Comparison of ENCODE assay signal across 8 cellular contexts in genomic region chr1:224783006-224783651, GRCh38.
DNase-seq lines count a peak whose midpoint lies in the region; ATAC-seq and TF ChIP-seq lines count a peak whose summit lies in the region.
"Had no signal": no experiment of that assay in that cellular context is flagged by ENCODE, and none has a peak within 500 bp of the region (broad histone marks: within the 10 kb centered on the region; RNA-seq: fewer than 3 reads in every experiment).

No MANE protein-coding gene starts in this region.

- H3K4me1 ChIP-seq in Loucy (ENCODE audit: insufficient read depth, low read length, poor library complexity, severe bottlenecking) (peaks cover 27% of the 10 kb centered on the region), left lung (no peaks in the 10 kb centered on the region), hepatocyte (ENCODE audit: insufficient read depth) (peaks cover 7% of the 10 kb centered on the region)

- H3K27me3 ChIP-seq in Loucy (ENCODE audit: insufficient read depth, low read length, poor library complexity, severe bottlenecking): no peaks in the 10 kb centered on the region
- no peaks in the 10 kb centered on the region for H3K27me3 ChIP-seq in left lung
- H3K27me3 ChIP-seq in hepatocyte: no peaks in the 10 kb centered on the region

- no peaks in the 10 kb centered on the region for H3F3A ChIP-seq in Loucy (ENCODE audit: low read depth)

- H2AFZ ChIP-seq in Loucy (ENCODE audit: low read length): no peak overlapping the region
- no peak overlapping the region for H2AFZ ChIP-seq in hepatocyte

- H4K20me1 ChIP-seq in Loucy (ENCODE audit: insufficient read depth, low read length, poor library complexity, severe bottlenecking) (no peaks in the 10 kb centered on the region), hepatocyte (ENCODE audit: insufficient read depth, poor library complexity, severe bottlenecking) (no peaks in the 10 kb centered on the region)

- no peaks in the 10 kb centered on the region for H3K27me3 Mint-ChIP-seq in activated naive CD4-positive, alpha-beta T cell treated with anti-CD3 and anti-CD28 coated beads, Interleukin-2, amount 10 ng/mL, durations not matched to agents 7 days and 5 days

- TF ChIP-seq CTCF in Loucy (conservative IDR thresholded peaks at IDR 0.05; ENCODE audit: low read length): no peak
- TF ChIP-seq CTCF in left lung (IDR thresholded peaks at IDR 0.05): no peak
- TF ChIP-seq CTCF in hepatocyte (IDR thresholded peaks at IDR 0.05; ENCODE audit: poor library complexity): no peak

- H3K4me1 Mint-ChIP-seq in activated naive CD4-positive, alpha-beta T cell treated with anti-CD3 and anti-CD28 coated beads, Interleukin-2, amount 10 ng/mL, durations not matched to agents 7 days and 5 days: peaks cover 9% of the 10 kb centered on the region

- H3K79me2 ChIP-seq in Loucy (ENCODE audit: insufficient read depth, low read length): no peaks in the 10 kb centered on the region
- H3K79me2 ChIP-seq in hepatocyte: no peaks in the 10 kb centered on the region

- intact Hi-C loops in left lung (cut with DNase I): no loop called here

- H3K36me3 ChIP-seq in Loucy (ENCODE audit: insufficient read depth, low read length) (no peaks in the 10 kb centered on the region), left lung (no peaks in the 10 kb centered on the region), hepatocyte (replicated peaks; ENCODE audit: insufficient read depth, low read depth) (no peaks in the 10 kb centered on the region)

- no peak overlapping the region for H3K27ac Mint-ChIP-seq in activated naive CD4-positive, alpha-beta T cell treated with anti-CD3 and anti-CD28 coated beads, Interleukin-2, amount 10 ng/mL, durations not matched to agents 7 days and 5 days

- H3K9me3 ChIP-seq in Loucy (ENCODE audit: insufficient read depth, low read depth, low read length) (no peaks in the 10 kb centered on the region; the same call in 1 of the 2 replicates), left lung (no peaks in the 10 kb centered on the region), hepatocyte (ENCODE audit: low read depth) (no peaks in the 10 kb centered on the region)

- H3K27ac ChIP-seq in left lung (no peak overlapping the region), hepatocyte (no peak overlapping the region)

- CTCF ChIA-PET in activated naive CD4-positive, alpha-beta T cell treated with anti-CD3 and anti-CD28 coated beads, Interleukin-2, amount 10 ng/mL, durations not matched to agents 7 days and 5 days (lab: Charles Lee): interaction anchor here (0.6 kb wide), 1 partner anchor 251 kb away, joined by 3 read pairs; no protein-coding TSS in a partner anchor

- peak overlapping the region; percentile 29 for H3K9ac ChIP-seq in Loucy (ENCODE audit: low read depth, low read length, poor library complexity, severe bottlenecking)

- no peaks in the 10 kb centered on the region for H3K9me2 ChIP-seq in Loucy (replicated peaks; ENCODE audit: low read depth, low read length)
- H3K9me2 ChIP-seq in hepatocyte (replicated peaks; ENCODE audit: insufficient read depth): no peaks in the 10 kb centered on the region

- peak overlapping the region; percentile 24 for H3K4me3 ChIP-seq in Loucy (ENCODE audit: low read length, poor library complexity, severe bottlenecking)
- no peak overlapping the region for H3K4me3 ChIP-seq in left lung
- no peak overlapping the region for H3K4me3 ChIP-seq in hepatocyte

- WGBS in hepatocyte (ENCODE audit: low lambda C conversion rate, missing lambda C conversion rate): 61% methylated on average over 5 of the region's 5 CpGs

- H3K36me3 Mint-ChIP-seq in activated naive CD4-positive, alpha-beta T cell treated with anti-CD3 and anti-CD28 coated beads, Interleukin-2, amount 10 ng/mL, durations not matched to agents 7 days and 5 days: no peaks in the 10 kb centered on the region

- H3K4me2 ChIP-seq in Loucy (ENCODE audit: low read depth, low read length, poor library complexity, severe bottlenecking): peak overlapping the region; percentile 58
- no peak overlapping the region for H3K4me2 ChIP-seq in hepatocyte

- ATAC-seq in GM19043 (IDR thresholded peaks at IDR 0.05; ENCODE audit: low read depth, unreplicated experiment): peak; percentile 73
- peak; percentile 74 for ATAC-seq in HG02759 (IDR thresholded peaks at IDR 0.05; ENCODE audit: unreplicated experiment)
- no peak for ATAC-seq in left lung

- peaks cover 7% of the 10 kb centered on the region for H3K9me3 Mint-ChIP-seq in activated naive CD4-positive, alpha-beta T cell treated with anti-CD3 and anti-CD28 coated beads, Interleukin-2, amount 10 ng/mL, durations not matched to agents 7 days and 5 days

- DNase-seq in kidney tubule cell (ENCODE audit: low spot score) (peak; percentile 16), left lung (no peak), hepatocyte (ENCODE audit: low spot score) (no peak)
- no peak for DNase-seq in activated naive CD4-positive, alpha-beta T cell treated with anti-CD3 and anti-CD28 coated beads, Interleukin-2, amount 10 ng/mL, durations not matched to agents 7 days and 5 days
- DNase-seq: NCI-H524 treated with DMSO at 0.1 percent for 48 hours had no signal

- no peak overlapping the region for H3K4me3 Mint-ChIP-seq in activated naive CD4-positive, alpha-beta T cell treated with anti-CD3 and anti-CD28 coated beads, Interleukin-2, amount 10 ng/mL, durations not matched to agents 7 days and 5 days
